8 cellular contexts compared by ENCODE assay signal in the genomic region with DNA sequence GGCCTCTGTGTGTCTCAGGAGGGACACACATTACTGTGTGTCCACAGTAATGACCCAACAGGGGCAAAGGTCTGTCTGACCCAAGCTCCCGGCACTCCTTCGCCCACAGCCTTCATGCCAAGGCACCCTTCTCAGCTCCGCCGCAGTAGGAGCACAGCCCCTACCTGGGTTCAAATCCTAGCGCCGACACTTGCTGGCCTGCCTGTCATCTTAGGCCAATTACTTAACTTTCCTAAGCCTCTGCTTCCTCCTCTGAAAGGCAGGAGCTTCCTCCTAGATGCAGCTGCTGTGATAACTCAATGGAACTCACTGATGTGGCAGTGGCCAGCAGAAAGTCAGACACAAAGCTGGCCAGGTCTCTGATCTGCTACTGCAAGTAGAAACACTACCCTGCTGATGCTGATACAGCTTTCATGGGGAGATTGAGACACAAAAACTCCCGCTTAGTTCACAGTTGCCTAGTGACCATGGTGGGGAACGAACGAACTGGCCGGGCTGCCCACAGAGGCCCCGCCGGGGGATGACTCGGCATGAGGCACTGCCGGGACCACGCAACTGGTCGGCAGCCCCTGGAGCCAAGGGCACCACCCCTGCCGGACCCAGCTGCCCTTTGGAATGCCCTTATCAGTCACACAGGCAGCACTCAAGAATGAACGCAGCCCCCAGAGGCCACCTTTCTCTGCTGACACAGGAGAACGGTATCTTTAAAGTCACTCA. TPM values are rescaled to one million over a fixed set of nuclear protein-coding genes. Genes with fewer than 3 reads are reported as not detected.
DNase-seq lines count a peak whose midpoint lies in the region; ATAC-seq, FAIRE-seq and TF ChIP-seq lines count a peak whose summit lies in the region.

No MANE protein-coding gene starts in this region.

- H3K4me3 ChIP-seq in osteoblast (ENCODE audit: insufficient read depth, low read length) = peak overlapping the region; percentile 58

- H3K36me3 ChIP-seq in osteoblast (ENCODE audit: insufficient read depth, low read length) = peaks cover 62% of the 10 kb centered on the region

- ATAC-seq in SK-N-SH treated with all-trans-retinoic acid at 6 μM for 48 hours (peak; percentile 27), HG02981 (IDR thresholded peaks at IDR 0.05; ENCODE audit: unreplicated experiment) (no peak), HG03025 (IDR thresholded peaks at IDR 0.05; ENCODE audit: low FRiP score, unreplicated experiment) (no peak)

- no peaks in the 10 kb centered on the region for H3K27me3 ChIP-seq in osteoblast (ENCODE audit: insufficient read depth, low read length)

- DNase-seq in GM12891 (ENCODE audit: insufficient read length, low spot score) (no peak), erythroblast (lab: John Stamatoyannopoulos, UW) (peak; percentile 86 to 91), osteoblast (ENCODE audit: insufficient read length, low spot score, missing footprints) (peak; percentile 97), Ammon's horn (ENCODE audit: low spot score) (no peak), NCI-H345 (lab: John Stamatoyannopoulos, UW) (no peak)

- H3K4me2 ChIP-seq in osteoblast (ENCODE audit: insufficient read depth, low read length) = peak overlapping the region; percentile 69

- H3K79me2 ChIP-seq in osteoblast (ENCODE audit: insufficient read depth, low read length) = peaks cover 89% of the 10 kb centered on the region

- H3K27ac ChIP-seq in osteoblast (ENCODE audit: low read depth, low read length) = peak overlapping the region; percentile 90

- H4K20me1 ChIP-seq in osteoblast (ENCODE audit: insufficient read depth, low read length) = peaks cover 62% of the 10 kb centered on the region

- peaks cover 43% of the 10 kb centered on the region for H3K4me1 ChIP-seq in osteoblast (ENCODE audit: insufficient read depth, low read length)

- H3K9me3 ChIP-seq in osteoblast (ENCODE audit: low read depth, low read length) = no peaks in the 10 kb centered on the region

- no peak overlapping the region for H2AFZ ChIP-seq in osteoblast (ENCODE audit: low read length)

- no peak for TF ChIP-seq CTCF in osteoblast (IDR thresholded peaks at IDR 0.05; ENCODE audit: extremely low read depth, low read depth, low read length)

- TF ChIP-seq POLR2A in GM12891 (IDR thresholded peaks at IDR 0.05; ENCODE audit: low read depth, low read length) (peak; percentile 30; the same call in 1 of the 2 replicates), erythroblast (IDR thresholded peaks at IDR 0.05; ENCODE audit: low read length) (peak; percentile 30)

- no peak for FAIRE-seq in GM12891 (lab: Jason Lieb, UNC)

TF ChIP-seq in GM12891, 5 proteins besides CTCF, POLR2A, EP300 and RAD21:
- no peak for TF ChIP-seq POLR2AphosphoS5 (IDR thresholded peaks at IDR 0.05; ENCODE audit: low read depth, low read length)
- no peak for TF ChIP-seq POU2F2 (IDR thresholded peaks at IDR 0.05; ENCODE audit: low read depth, low read length)

TF ChIP-seq in SK-N-SH treated with all-trans-retinoic acid at 6 μM for 48 hours, 23 proteins besides CTCF, POLR2A, EP300 and RAD21:
- TF ChIP-seq PATZ1 (CRISPR knock-in tag; IDR thresholded peaks at IDR 0.05; ENCODE audit: borderline replicate concordance) = no peak

RNA-seq across cellular contexts. Expression of gene EHD1, which starts 8.1 kb away (rescaled TPM):
- polyA plus RNA-seq in GM12891 (2012; ENCODE audit: low read depth, missing spikeins) = 84.7 TPM
- 51.3 and 51.4 TPM in 2 replicates for total RNA-seq in osteoblast

RNA-seq across cellular contexts. Expression of gene CDC42BPG, which starts 25.9 kb away (rescaled TPM):
- 0.36 TPM for polyA plus RNA-seq in GM12891 (2012; ENCODE audit: low read depth, missing spikeins)
- total RNA-seq in osteoblast = under 0.01 and 0.29 TPM in 2 replicates

RNA-seq across cellular contexts. Expression of gene ATG2A, which starts 46.7 kb away (rescaled TPM):
- 8.2 TPM for polyA plus RNA-seq in GM12891 (2012; ENCODE audit: low read depth, missing spikeins)
- total RNA-seq in osteoblast = 20.0 and 25.7 TPM in 2 replicates

RNA-seq across cellular contexts. Expression of gene PPP2R5B, which starts 54.2 kb away (rescaled TPM):
- 7.2 TPM for polyA plus RNA-seq in GM12891 (2012; ENCODE audit: low read depth, missing spikeins)
- total RNA-seq in osteoblast = 6.2 and 6.8 TPM in 2 replicates

RNA-seq across cellular contexts. Expression of gene MEN1, which starts 60.0 kb away (rescaled TPM):
- polyA plus RNA-seq in GM12891 (2012; ENCODE audit: low read depth, missing spikeins) = 16.2 TPM
- 12.3 and 13.3 TPM in 2 replicates for total RNA-seq in osteoblast

Comparison
In these comparisons a context has a peak if more than half of its experiments do, and no peak if none do; other contexts are left out.
1. DNase-seq: peak in erythroblast (2 of 2) and osteoblast (single experiment); none in GM12891 (single experiment), Ammon's horn (single experiment) and NCI-H345 (single experiment).